32 cellular contexts compared by ENCODE assay signal in genomic region chr10:94192333-94192732, GRCh38.
"Had no signal": no experiment of that assay in that cellular context is flagged by ENCODE, and none has a peak within 500 bp of the region (broad histone marks: within the 10 kb centered on the region; RNA-seq: fewer than 3 reads in every experiment).

No MANE protein-coding gene starts in this region.

- H3K36me3 Mint-ChIP-seq: naive thymus-derived CD4-positive, alpha-beta T cell; natural killer cell; stimulated activated memory B cell treated with anti-CD40 and anti-IgM and Interleukin-4, amounts not matched to agents 10 μg/mL and 1 μg/mL and 100 μg/mL, for 72 hours; type B pancreatic cell had no signal

- H3K4me3 ChIP-seq: ovary, psoas muscle, right lobe of liver, sigmoid colon, suprapubic skin, testis, tibial artery, transverse colon, upper lobe of right lung, vagina had no signal

- H3K4me1 ChIP-seq: parathyroid adenoma, psoas muscle, right lobe of liver, suprapubic skin, upper lobe of right lung had no signal

- H3K9me3 ChIP-seq: neutrophil, ovary, psoas muscle, right lobe of liver, sigmoid colon, suprapubic skin, testis, tibial artery, transverse colon, upper lobe of right lung, vagina had no signal

- H3K4me1 Mint-ChIP-seq: naive thymus-derived CD4-positive, alpha-beta T cell; natural killer cell; neural crest cell; stimulated activated memory B cell treated with anti-CD40 and anti-IgM and Interleukin-4, amounts not matched to agents 10 μg/mL and 1 μg/mL and 100 μg/mL, for 72 hours; stimulated activated naive CD8-positive, alpha-beta T cell treated with anti-CD3 and anti-CD28 coated beads, Interleukin-15, amount 100 ng/mL, for 72 hours had no signal

- H3K27ac Mint-ChIP-seq: naive thymus-derived CD4-positive, alpha-beta T cell; natural killer cell; nephron progenitor cell; progenitor cell of endocrine pancreas; stimulated activated memory B cell treated with anti-CD40 and anti-IgM and Interleukin-4, amounts not matched to agents 10 μg/mL and 1 μg/mL and 100 μg/mL, for 72 hours; stimulated activated naive CD8-positive, alpha-beta T cell treated with anti-CD3 and anti-CD28 coated beads, Interleukin-15, amount 100 ng/mL, for 72 hours; type B pancreatic cell had no signal

- ATAC-seq: naive thymus-derived CD4-positive, alpha-beta T cell; natural killer cell; psoas muscle; right cardiac atrium; right lobe of liver; stimulated activated memory B cell treated with anti-CD40 and anti-IgM and Interleukin-4, amounts not matched to agents 10 μg/mL and 1 μg/mL and 100 μg/mL, for 72 hours; stimulated activated naive CD8-positive, alpha-beta T cell treated with anti-CD3 and anti-CD28 coated beads, Interleukin-15, amount 100 ng/mL, for 72 hours; stimulated activated naive CD8-positive, alpha-beta T cell treated with anti-CD3 and anti-CD28 coated beads, Interleukin-15, Interleukin-2, amounts not matched to agents 100 U/mL and 50 U/mL, for 24 hours; upper lobe of right lung had no signal

- FAIRE-seq: small intestine had no signal

- H3K27me3 ChIP-seq: neutrophil, ovary, right lobe of liver, sigmoid colon, suprapubic skin, testis, tibial artery, transverse colon, upper lobe of right lung, vagina had no signal

- H3K9me3 Mint-ChIP-seq: natural killer cell; nephron progenitor cell; neural crest cell; stimulated activated memory B cell treated with anti-CD40 and anti-IgM and Interleukin-4, amounts not matched to agents 10 μg/mL and 1 μg/mL and 100 μg/mL, for 72 hours; type B pancreatic cell had no signal

- H3K36me3 ChIP-seq: neutrophil, ovary, right lobe of liver, sigmoid colon, suprapubic skin, tibial artery, transverse colon, upper lobe of right lung, vagina had no signal

- H2AFZ ChIP-seq: parathyroid adenoma had no signal

- H3K27ac ChIP-seq: neutrophil, ovary, parathyroid adenoma, psoas muscle, right lobe of liver, suprapubic skin, testis, upper lobe of right lung, vagina had no signal

- H3K79me2 ChIP-seq: parathyroid adenoma had no signal

- H3K27me3 Mint-ChIP-seq: progenitor cell of endocrine pancreas; stimulated activated memory B cell treated with anti-CD40 and anti-IgM and Interleukin-4, amounts not matched to agents 10 μg/mL and 1 μg/mL and 100 μg/mL, for 72 hours; type B pancreatic cell had no signal

- H3K9ac ChIP-seq: parathyroid adenoma had no signal

- H3K4me3 Mint-ChIP-seq: naive thymus-derived CD4-positive, alpha-beta T cell; natural killer cell; nephron progenitor cell; neural crest cell; stimulated activated memory B cell treated with anti-CD40 and anti-IgM and Interleukin-4, amounts not matched to agents 10 μg/mL and 1 μg/mL and 100 μg/mL, for 72 hours; stimulated activated naive CD8-positive, alpha-beta T cell treated with anti-CD3 and anti-CD28 coated beads, Interleukin-15, amount 100 ng/mL, for 72 hours; type B pancreatic cell had no signal

- DNase-seq: naive thymus-derived CD4-positive, alpha-beta T cell; natural killer cell; nephron progenitor cell; nucleus accumbens; ovary; posterior cingulate gyrus; psoas muscle; right cardiac atrium; right lobe of liver; sigmoid colon; small intestine; stimulated activated CD4-positive, alpha-beta T cell treated with anti-CD3 and anti-CD28 coated beads, Interleukin-15, amount 100 ng/mL, for 24 hours; stimulated activated CD4-positive, alpha-beta T cell treated with anti-CD3 and anti-CD28 coated beads, Interleukin-2, amount 100 ng/mL, for 24 hours; stimulated activated CD4-positive, alpha-beta T cell treated with anti-CD3 and anti-CD28 coated beads, Interleukin-2, amount 100 ng/mL, for 48 hours; stimulated activated CD4-positive, alpha-beta T cell treated with anti-CD3 and anti-CD28 coated beads, Interleukin-4, amount 100 ng/mL, for 4 hours; stimulated activated CD8-positive, alpha-beta memory T cell treated with anti-CD3 and anti-CD28 coated beads, Interleukin-4, amount 100 ng/mL, for 48 hours; stimulated activated naive CD4-positive, alpha-beta T cell; stimulated activated naive CD8-positive, alpha-beta T cell treated with anti-CD3 and anti-CD28 coated beads, Interleukin-15, amount 100 ng/mL, for 72 hours; stimulated activated naive CD8-positive, alpha-beta T cell treated with anti-CD3 and anti-CD28 coated beads, Interleukin-15, Interleukin-2, amounts not matched to agents 100 U/mL and 50 U/mL, for 24 hours; substantia nigra; testis; tibial artery; transverse colon; upper lobe of right lung had no signal
